ENCODE assay signal across 1 cellular context in the genomic region with DNA sequence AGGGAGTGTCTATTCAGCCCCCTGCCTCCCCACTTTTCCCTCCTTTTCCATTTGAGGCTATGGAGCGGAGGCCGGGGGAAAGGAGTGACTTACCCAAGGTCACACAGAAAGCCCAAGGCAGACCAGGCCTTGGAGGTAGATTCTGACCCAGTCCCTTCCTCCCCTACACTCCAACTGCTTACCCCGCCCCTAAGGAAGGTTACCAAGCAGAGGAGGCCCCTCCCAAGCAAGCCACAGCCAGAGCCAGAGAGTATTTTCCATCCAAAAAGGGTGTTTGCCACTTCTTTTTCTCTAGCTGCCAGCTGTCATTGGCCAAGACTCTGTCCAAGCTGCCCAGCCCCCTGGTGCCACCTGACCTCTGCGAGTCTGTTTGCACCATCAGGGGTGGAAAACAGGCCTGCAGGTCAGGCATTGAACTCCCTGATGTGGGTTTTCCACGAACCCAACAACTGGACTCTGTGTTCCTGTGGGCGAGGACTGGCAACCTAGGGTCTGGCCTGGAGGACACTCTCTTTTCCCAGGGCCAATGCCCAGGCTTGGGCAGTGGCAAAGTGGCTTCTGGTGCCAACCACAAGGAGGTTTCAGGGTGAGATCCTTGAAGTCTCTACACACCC.
TF ChIP-seq lines count a peak whose summit lies in the region.

No MANE protein-coding gene starts in this region.

TF ChIP-seq in GM23338, 12 proteins besides CTCF, POLR2A, EP300 and RAD21:
- TF ChIP-seq REST (IDR thresholded peaks at IDR 0.05; ENCODE audit: unreplicated experiment) (no peak), ZNF114 (CRISPR knock-in tag; IDR thresholded peaks at IDR 0.05) (no peak), EZH2phosphoT487 (IDR thresholded peaks at IDR 0.05; ENCODE audit: unreplicated experiment) (no peak), ZNF331 (CRISPR knock-in tag; IDR thresholded peaks at IDR 0.05; ENCODE audit: low read depth) (no peak), ETS1 (IDR thresholded peaks at IDR 0.05) (no peak), JUNB (IDR thresholded peaks at IDR 0.05; ENCODE audit: unreplicated experiment) (no peak), POLR2AphosphoS5 (IDR thresholded peaks at IDR 0.05; ENCODE audit: low read depth) (no peak), NANOG (IDR thresholded peaks at IDR 0.05; ENCODE audit: borderline replicate concordance) (no peak), CREB1 (CRISPR knock-in tag; IDR thresholded peaks at IDR 0.05; ENCODE audit: low read depth) (no peak), EZH2 (IDR thresholded peaks at IDR 0.05; ENCODE audit: low read depth, unreplicated experiment) (no peak), STAT1 (IDR thresholded peaks at IDR 0.05; ENCODE audit: unreplicated experiment) (no peak)
- TF ChIP-seq, protein P1, sequence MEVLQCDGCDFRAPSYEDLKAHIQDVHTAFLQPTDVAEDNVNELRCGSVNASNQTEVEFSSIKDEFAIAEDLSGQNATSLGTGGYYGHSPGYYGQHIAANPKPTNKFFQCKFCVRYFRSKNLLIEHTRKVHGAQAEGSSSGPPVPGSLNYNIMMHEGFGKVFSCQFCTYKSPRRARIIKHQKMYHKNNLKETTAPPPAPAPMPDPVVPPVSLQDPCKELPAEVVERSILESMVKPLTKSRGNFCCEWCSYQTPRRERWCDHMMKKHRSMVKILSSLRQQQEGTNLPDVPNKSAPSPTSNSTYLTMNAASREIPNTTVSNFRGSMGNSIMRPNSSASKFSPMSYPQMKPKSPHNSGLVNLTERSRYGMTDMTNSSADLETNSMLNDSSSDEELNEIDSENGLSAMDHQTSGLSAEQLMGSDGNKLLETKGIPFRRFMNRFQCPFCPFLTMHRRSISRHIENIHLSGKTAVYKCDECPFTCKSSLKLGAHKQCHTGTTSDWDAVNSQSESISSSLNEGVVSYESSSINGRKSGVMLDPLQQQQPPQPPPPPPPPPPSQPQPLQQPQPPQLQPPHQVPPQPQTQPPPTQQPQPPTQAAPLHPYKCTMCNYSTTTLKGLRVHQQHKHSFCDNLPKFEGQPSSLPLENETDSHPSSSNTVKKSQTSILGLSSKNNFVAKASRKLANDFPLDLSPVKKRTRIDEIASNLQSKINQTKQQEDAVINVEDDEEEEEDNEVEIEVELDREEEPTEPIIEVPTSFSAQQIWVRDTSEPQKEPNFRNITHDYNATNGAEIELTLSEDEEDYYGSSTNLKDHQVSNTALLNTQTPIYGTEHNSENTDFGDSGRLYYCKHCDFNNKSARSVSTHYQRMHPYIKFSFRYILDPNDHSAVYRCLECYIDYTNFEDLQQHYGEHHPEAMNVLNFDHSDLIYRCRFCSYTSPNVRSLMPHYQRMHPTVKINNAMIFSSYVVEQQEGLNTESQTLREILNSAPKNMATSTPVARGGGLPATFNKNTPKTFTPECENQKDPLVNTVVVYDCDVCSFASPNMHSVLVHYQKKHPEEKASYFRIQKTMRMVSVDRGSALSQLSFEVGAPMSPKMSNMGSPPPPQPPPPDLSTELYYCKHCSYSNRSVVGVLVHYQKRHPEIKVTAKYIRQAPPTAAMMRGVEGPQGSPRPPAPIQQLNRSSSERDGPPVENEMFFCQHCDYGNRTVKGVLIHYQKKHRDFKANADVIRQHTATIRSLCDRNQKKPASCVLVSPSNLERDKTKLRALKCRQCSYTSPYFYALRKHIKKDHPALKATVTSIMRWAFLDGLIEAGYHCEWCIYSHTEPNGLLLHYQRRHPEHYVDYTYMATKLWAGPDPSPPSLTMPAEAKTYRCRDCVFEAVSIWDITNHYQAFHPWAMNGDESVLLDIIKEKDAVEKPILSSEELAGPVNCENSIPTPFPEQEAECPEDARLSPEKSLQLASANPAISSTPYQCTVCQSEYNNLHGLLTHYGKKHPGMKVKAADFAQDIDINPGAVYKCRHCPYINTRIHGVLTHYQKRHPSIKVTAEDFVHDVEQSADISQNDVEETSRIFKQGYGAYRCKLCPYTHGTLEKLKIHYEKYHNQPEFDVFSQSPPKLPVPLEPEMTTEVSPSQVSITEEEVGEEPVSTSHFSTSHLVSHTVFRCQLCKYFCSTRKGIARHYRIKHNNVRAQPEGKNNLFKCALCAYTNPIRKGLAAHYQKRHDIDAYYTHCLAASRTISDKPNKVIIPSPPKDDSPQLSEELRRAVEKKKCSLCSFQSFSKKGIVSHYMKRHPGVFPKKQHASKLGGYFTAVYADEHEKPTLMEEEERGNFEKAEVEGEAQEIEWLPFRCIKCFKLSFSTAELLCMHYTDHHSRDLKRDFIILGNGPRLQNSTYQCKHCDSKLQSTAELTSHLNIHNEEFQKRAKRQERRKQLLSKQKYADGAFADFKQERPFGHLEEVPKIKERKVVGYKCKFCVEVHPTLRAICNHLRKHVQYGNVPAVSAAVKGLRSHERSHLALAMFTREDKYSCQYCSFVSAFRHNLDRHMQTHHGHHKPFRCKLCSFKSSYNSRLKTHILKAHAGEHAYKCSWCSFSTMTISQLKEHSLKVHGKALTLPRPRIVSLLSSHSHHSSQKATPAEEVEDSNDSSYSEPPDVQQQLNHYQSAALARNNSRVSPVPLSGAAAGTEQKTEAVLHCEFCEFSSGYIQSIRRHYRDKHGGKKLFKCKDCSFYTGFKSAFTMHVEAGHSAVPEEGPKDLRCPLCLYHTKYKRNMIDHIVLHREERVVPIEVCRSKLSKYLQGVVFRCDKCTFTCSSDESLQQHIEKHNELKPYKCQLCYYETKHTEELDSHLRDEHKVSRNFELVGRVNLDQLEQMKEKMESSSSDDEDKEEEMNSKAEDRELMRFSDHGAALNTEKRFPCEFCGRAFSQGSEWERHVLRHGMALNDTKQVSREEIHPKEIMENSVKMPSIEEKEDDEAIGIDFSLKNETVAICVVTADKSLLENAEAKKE (CRISPR knock-in tag; IDR thresholded peaks at IDR 0.05), result no peak
